ENCODE assay signal across 19 cellular contexts in the genomic region with DNA sequence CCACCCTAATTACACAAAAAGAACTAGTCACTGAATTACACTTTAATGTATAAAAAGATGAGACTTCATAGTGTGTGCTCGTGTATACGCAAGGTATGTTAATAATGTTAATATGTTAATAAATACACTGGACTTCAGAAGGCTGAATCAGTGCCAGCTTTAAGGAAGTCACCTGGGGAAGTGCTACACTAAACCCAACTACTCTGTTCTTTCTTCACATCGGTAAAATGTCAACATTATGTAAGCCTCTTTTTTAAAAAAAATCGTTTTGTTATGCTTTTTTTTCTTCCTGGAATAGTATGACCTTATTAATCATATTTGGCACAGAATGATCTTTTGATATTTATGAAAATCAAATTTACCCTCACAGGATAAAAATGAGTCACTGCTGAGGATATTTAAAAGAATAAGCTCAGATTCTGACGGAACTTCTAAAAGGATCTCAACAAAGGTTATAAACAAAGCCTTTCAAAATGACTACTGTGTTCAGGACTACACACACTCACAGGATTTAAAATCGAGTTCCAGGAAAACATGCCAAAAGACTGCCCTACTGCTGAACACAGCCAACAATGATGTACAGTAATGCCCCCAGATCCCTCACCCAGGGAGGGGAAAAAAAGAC.
DNase-seq lines count a peak whose midpoint lies in the region; ATAC-seq and TF ChIP-seq lines count a peak whose summit lies in the region.
"Had no signal": no experiment of that assay in that cellular context is flagged by ENCODE, and none has a peak within 500 bp of the region (broad histone marks: within the 10 kb centered on the region; RNA-seq: fewer than 3 reads in every experiment).

No MANE protein-coding gene starts in this region.

- WGBS in stomach, 5 donors, result 21 to 26% (median 23%) methylated on average over 6 of the region's 6 CpGs

- peaks cover 26 to 39% of the 10 kb centered on the region in 2 donors for H3K36me3 Mint-ChIP-seq in activated T-cell treated with anti-CD3 and anti-CD28 coated beads, Interleukin-2, amount 50 U/mL, for 72 hours (ENCODE audit: insufficient read depth in 2 of 2)

- H3K27me3 Mint-ChIP-seq in activated T-cell treated with anti-CD3 and anti-CD28 coated beads, Interleukin-2, amount 50 U/mL, for 72 hours (ENCODE audit: low read depth), result no peaks in the 10 kb centered on the region
- H3K27me3 Mint-ChIP-seq: CD8-positive, alpha-beta memory T cell; type B pancreatic cell had no signal

- peaks cover 5 to 6% of the 10 kb centered on the region in 2 donors for H3K9me3 Mint-ChIP-seq in activated T-cell treated with anti-CD3 and anti-CD28 coated beads, Interleukin-2, amount 50 U/mL, for 72 hours
- H3K9me3 Mint-ChIP-seq: CD8-positive, alpha-beta memory T cell; GM23338; immature natural killer cell; type B pancreatic cell had no signal

- no peaks in the 10 kb centered on the region for H3K36me3 ChIP-seq in breast epithelium
- H3K36me3 ChIP-seq in stomach, result peaks cover 0 to 10% (median 9%) of the 10 kb centered on the region in 4 donors
- H3K36me3 ChIP-seq: Peyer's patch had no signal

- H3K4me1 Mint-ChIP-seq in activated T-cell treated with anti-CD3 and anti-CD28 coated beads, Interleukin-2, amount 50 U/mL, for 72 hours (ENCODE audit: low read depth), result peaks cover 17% of the 10 kb centered on the region
- H3K4me1 Mint-ChIP-seq: CD8-positive, alpha-beta memory T cell; GM23338; immature natural killer cell had no signal

- intact Hi-C loops in breast epithelium (cut with DNase I; ENCODE audit: low total_unique reads), result no loop called here
- intact Hi-C loops in stomach (cut with DNase I; ENCODE audit: low total_unique reads), result no loop called here

- H3K9me3 ChIP-seq in breast epithelium (no peaks in the 10 kb centered on the region), stomach (no peaks in the 10 kb centered on the region)
- H3K9me3 ChIP-seq: Peyer's patch had no signal

- peak overlapping the region; percentile 87 for H3K27ac Mint-ChIP-seq in activated T-cell treated with anti-CD3 and anti-CD28 coated beads, Interleukin-2, amount 50 U/mL, for 72 hours
- H3K27ac Mint-ChIP-seq: CD8-positive, alpha-beta memory T cell; GM23338; immature natural killer cell; type B pancreatic cell had no signal

- TF ChIP-seq CTCF in breast epithelium (IDR thresholded peaks at IDR 0.05) (no peak), stomach (IDR thresholded peaks at IDR 0.05) (no peak), foreskin fibroblast (IDR thresholded peaks at IDR 0.05; ENCODE audit: low read depth, low read length) (no peak)

- no peak for DNase-seq in activated T-cell treated with anti-CD3 and anti-CD28 coated beads, Interleukin-2, amount 50 U/mL, for 72 hours
- DNase-seq in activated T-cell treated with anti-CD3 and anti-CD28 coated beads, Interleukin-2, amount 50 U/mL, for 48 hours, result no peak
- DNase-seq in breast epithelium (ENCODE audit: low spot score in 2 of 2) (no peak), iris pigment epithelial cell (ENCODE audit: low read depth) (peak; percentile 60), stomach (no peak), foreskin fibroblast (no peak), epidermal melanocyte (ENCODE audit: insufficient read length, low spot score) (no peak)
- DNase-seq: activated naive CD4-positive, alpha-beta T cell treated with Interleukin-2 at 50 U/mL for 16 hours; CD8-positive, alpha-beta memory T cell; glutamatergic neuron; immature natural killer cell; NCI-H1930; NCI-H69; nucleus accumbens; Peyer's patch had no signal

- H3K4me1 ChIP-seq in breast epithelium, result no peaks in the 10 kb centered on the region
- peaks cover 0 to 21% (median 11%) of the 10 kb centered on the region in 4 donors for H3K4me1 ChIP-seq in stomach
- H3K4me1 ChIP-seq: Peyer's patch had no signal

- TF ChIP-seq EP300 in stomach (IDR thresholded peaks at IDR 0.05), result no peak

- H3K27me3 ChIP-seq in breast epithelium, result no peaks in the 10 kb centered on the region
- H3K27me3 ChIP-seq in stomach, result no peaks in the 10 kb centered on the region
- H3K27me3 ChIP-seq: Peyer's patch had no signal

- H3K4me3 Mint-ChIP-seq in activated T-cell treated with anti-CD3 and anti-CD28 coated beads, Interleukin-2, amount 50 U/mL, for 72 hours, result peak overlapping the region in 1 of 2 donors; percentile 69
- H3K4me3 Mint-ChIP-seq: CD8-positive, alpha-beta memory T cell; GM23338; immature natural killer cell; type B pancreatic cell had no signal

- peak overlapping the region; percentile 56 to 71 for H3K27ac ChIP-seq in breast epithelium
- peak overlapping the region in 3 of 5 donors; percentile 46 to 73 (median 58) for H3K27ac ChIP-seq in stomach
- H3K27ac ChIP-seq: Peyer's patch had no signal

- H3K4me3 ChIP-seq in breast epithelium, result no peak overlapping the region
- no peak overlapping the region for H3K4me3 ChIP-seq in stomach
- no peak overlapping the region for H3K4me3 ChIP-seq in foreskin fibroblast (ENCODE audit: low read depth in 1 of 2, low read length in 2 of 2)
- H3K4me3 ChIP-seq: GM23338, Peyer's patch, skin epidermis had no signal

- peak in 1 of 2 donors; percentile 64 for ATAC-seq in activated T-cell treated with anti-CD3 and anti-CD28 coated beads, Interleukin-2, amount 50 U/mL, for 72 hours (replicated peaks in 1 of 2)
- no peak for ATAC-seq in GM19328 (IDR thresholded peaks at IDR 0.05; ENCODE audit: unreplicated experiment)
- ATAC-seq: GM23338 had no signal

- no peak for TF ChIP-seq POLR2A in breast epithelium (IDR thresholded peaks at IDR 0.05)
- no peak for TF ChIP-seq POLR2A in stomach (IDR thresholded peaks at IDR 0.05)
